In the genomic region with DNA sequence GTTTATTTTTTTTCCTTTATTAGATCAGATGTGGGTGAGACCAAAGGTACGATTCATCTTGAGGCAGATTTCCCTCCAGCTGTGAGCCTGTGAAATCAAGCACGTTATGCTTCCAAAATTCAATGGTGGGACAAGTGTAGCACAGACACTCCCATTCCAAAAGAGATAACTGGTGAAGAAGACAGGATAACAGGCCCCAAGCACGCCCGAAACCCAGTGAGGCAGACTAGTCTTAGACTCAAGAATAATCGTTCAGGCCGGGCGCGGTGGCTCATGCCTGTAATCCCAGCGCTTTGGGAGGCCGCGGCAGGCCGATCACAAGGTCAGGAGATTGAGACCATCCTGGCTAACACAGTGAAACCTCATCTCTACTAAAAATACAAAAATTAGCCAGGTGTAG, we compare ENCODE assay signal across 27 cellular contexts. TPM values are rescaled to one million over a fixed set of nuclear protein-coding genes. Genes with fewer than 3 reads are reported as not detected.
DNase-seq lines count a peak whose midpoint lies in the region; ATAC-seq and TF ChIP-seq lines count a peak whose summit lies in the region.
"Had no signal": no experiment of that assay in that cellular context is flagged by ENCODE, and none has a peak within 500 bp of the region (broad histone marks: within the 10 kb centered on the region; RNA-seq: fewer than 3 reads in every experiment).

No MANE protein-coding gene starts in this region.

- H3K27me3 ChIP-seq in right atrium auricular region = no peaks in the 10 kb centered on the region
- peaks cover 52% of the 10 kb centered on the region for H3K27me3 ChIP-seq in left ventricle myocardium inferior (ENCODE audit: low read depth)
- no peaks in the 10 kb centered on the region for H3K27me3 ChIP-seq in vagina
- H3K27me3 ChIP-seq in gastrocnemius medialis = peaks cover 3 to 11% (median 8%) of the 10 kb centered on the region in 3 donors
- H3K27me3 ChIP-seq in sigmoid colon = no peaks in the 10 kb centered on the region
- H3K27me3 ChIP-seq: BLaER1 treated with 17β-estradiol and CSF1 and Interleukin-3, amounts not matched to agents 10 nM and 100 nM; ovary; thyroid gland had no signal

- H3K4me3 ChIP-seq in right atrium auricular region (no peak overlapping the region), left ventricle myocardium inferior (no peak overlapping the region), vagina (no peak overlapping the region), gastrocnemius medialis (no peak overlapping the region), sigmoid colon (no peak overlapping the region)
- H3K4me3 ChIP-seq: BLaER1 treated with 17β-estradiol and CSF1 and Interleukin-3, amounts not matched to agents 10 nM and 100 nM; K562; ovary; thyroid gland had no signal

- H3K36me3 Mint-ChIP-seq in endothelial cell (ENCODE audit: low read depth, unreplicated experiment) = no peaks in the 10 kb centered on the region
- no peaks in the 10 kb centered on the region for H3K36me3 Mint-ChIP-seq in nephron (ENCODE audit: low read depth)
- H3K36me3 Mint-ChIP-seq: activated naive CD8-positive, alpha-beta T cell; WTC11 had no signal

- 89 to 94% methylated on average over 12 of the region's 12 CpGs for WGBS in sigmoid colon, 2 donors

- no peaks in the 10 kb centered on the region for H3K27me3 Mint-ChIP-seq in endothelial cell (ENCODE audit: unreplicated experiment)
- H3K27me3 Mint-ChIP-seq in nephron (ENCODE audit: low read depth) = no peaks in the 10 kb centered on the region
- H3K27me3 Mint-ChIP-seq: stimulated activated naive CD8-positive, alpha-beta T cell treated with anti-CD3 and anti-CD28 coated beads, Interleukin-15, amount 100 ng/mL, for 72 hours had no signal

- intact Hi-C loops in left ventricle myocardium inferior (cut with micrococcal nuclease) (no loop called here), vagina (cut with DNase I) (no loop called here), gastrocnemius medialis (cut with DNase I; ENCODE audit: low total_unique reads) (no loop called here), sigmoid colon (cut with DNase I) (no loop called here)

- ATAC-seq in gastrocnemius medialis = no peak
- ATAC-seq: effector memory CD8-positive, alpha-beta T cell; K562; stimulated activated naive CD8-positive, alpha-beta T cell treated with anti-CD3 and anti-CD28 coated beads, Interleukin-15, amount 100 ng/mL, for 72 hours; WTC11 had no signal

- H3K27ac ChIP-seq in right atrium auricular region (no peak overlapping the region), left ventricle myocardium inferior (replicated peaks) (no peak overlapping the region), vagina (no peak overlapping the region), gastrocnemius medialis (no peak overlapping the region), sigmoid colon (peak overlapping the region in 2 of 4 donors; percentile 48 to 63)
- H3K27ac ChIP-seq: BLaER1 treated with 17β-estradiol and CSF1 and Interleukin-3, amounts not matched to agents 10 nM and 100 nM; ovary; thyroid gland had no signal

- H3K9me3 Mint-ChIP-seq in endothelial cell (ENCODE audit: unreplicated experiment) = no peaks in the 10 kb centered on the region
- H3K9me3 Mint-ChIP-seq in nephron = no peaks in the 10 kb centered on the region
- H3K9me3 Mint-ChIP-seq: effector memory CD8-positive, alpha-beta T cell; stimulated activated naive CD8-positive, alpha-beta T cell treated with anti-CD3 and anti-CD28 coated beads, Interleukin-15, amount 100 ng/mL, for 72 hours; WTC11 had no signal

- no peaks in the 10 kb centered on the region for H3K4me1 ChIP-seq in right atrium auricular region
- no peaks in the 10 kb centered on the region for H3K4me1 ChIP-seq in left ventricle myocardium inferior
- peaks cover 12% of the 10 kb centered on the region for H3K4me1 ChIP-seq in vagina
- no peaks in the 10 kb centered on the region for H3K4me1 ChIP-seq in gastrocnemius medialis
- H3K4me1 ChIP-seq in sigmoid colon = peaks cover 0 to 36% (median 26%) of the 10 kb centered on the region in 4 donors
- H3K4me1 ChIP-seq: thyroid gland had no signal

- TF ChIP-seq CTCF in right atrium auricular region (IDR thresholded peaks at IDR 0.05) = no peak
- TF ChIP-seq CTCF in left ventricle myocardium inferior (IDR thresholded peaks at IDR 0.05; ENCODE audit: borderline replicate concordance) = no peak
- no peak for TF ChIP-seq CTCF in endothelial cell (IDR thresholded peaks at IDR 0.05; ENCODE audit: unreplicated experiment)
- no peak for TF ChIP-seq CTCF in nephron (IDR thresholded peaks at IDR 0.05; ENCODE audit: unreplicated experiment in 3 of 3)
- TF ChIP-seq CTCF in vagina (IDR thresholded peaks at IDR 0.05) = no peak
- TF ChIP-seq CTCF in gastrocnemius medialis (IDR thresholded peaks at IDR 0.05 in 4 of 5, conservative IDR thresholded peaks at IDR 0.05 in 1 of 5) = no peak
- TF ChIP-seq CTCF in sigmoid colon (IDR thresholded peaks at IDR 0.05) = no peak

- TF ChIP-seq POLR2A in vagina (IDR thresholded peaks at IDR 0.05) (no peak), gastrocnemius medialis (IDR thresholded peaks at IDR 0.05) (no peak), sigmoid colon (IDR thresholded peaks at IDR 0.05) (no peak)

- H3K36me3 ChIP-seq in right atrium auricular region = no peaks in the 10 kb centered on the region
- no peaks in the 10 kb centered on the region for H3K36me3 ChIP-seq in left ventricle myocardium inferior
- no peaks in the 10 kb centered on the region for H3K36me3 ChIP-seq in vagina
- no peaks in the 10 kb centered on the region for H3K36me3 ChIP-seq in gastrocnemius medialis
- H3K36me3 ChIP-seq in sigmoid colon = no peaks in the 10 kb centered on the region
- H3K36me3 ChIP-seq: BLaER1 treated with 17β-estradiol and CSF1 and Interleukin-3, amounts not matched to agents 10 nM and 100 nM; ovary; thyroid gland had no signal

- H3K4me3 Mint-ChIP-seq in endothelial cell (ENCODE audit: unreplicated experiment) (no peak overlapping the region), nephron (no peak overlapping the region)
- H3K4me3 Mint-ChIP-seq: activated naive CD8-positive, alpha-beta T cell; effector memory CD8-positive, alpha-beta T cell; stimulated activated naive CD8-positive, alpha-beta T cell treated with anti-CD3 and anti-CD28 coated beads, Interleukin-15, amount 100 ng/mL, for 72 hours; WTC11 had no signal

- DNase-seq in right atrium auricular region (ENCODE audit: low spot score) (peak; percentile 54), left ventricle myocardium inferior (no peak), endothelial cell (ENCODE audit: low spot score) (peak; percentile 1), vagina (ENCODE audit: extremely low spot score in 2 of 2) (peak; percentile 22 to 61), gastrocnemius medialis (no peak), cerebellar cortex (ENCODE audit: low spot score) (no peak), sigmoid colon (no peak)
- DNase-seq: activated CD4-positive, alpha-beta T cell treated with anti-CD3 and anti-CD28 coated beads, Interleukin-2, amount 50 U/mL, for 4 hours; DMS53; effector memory CD8-positive, alpha-beta T cell; erythroblast; NCI-H1105; NCI-H187 treated with DMSO at 0.1 percent for 48 hours; NCI-H2171 treated with DMSO at 0.1 percent for 48 hours; NCI-H510A; retina; stimulated activated CD4-positive, alpha-beta T cell treated with anti-CD3 and anti-CD28 coated beads, Interleukin-1b, Interleukin-23, amount 100 ng/mL, for 48 hours; stimulated activated naive CD8-positive, alpha-beta T cell treated with anti-CD3 and anti-CD28 coated beads, Interleukin-15, amount 100 ng/mL, for 72 hours; T-helper 1 cell; thyroid gland had no signal

- in situ Hi-C loops in gastrocnemius medialis (cut with MboI; ENCODE audit: low sequenced_read_pairs in 4 of 4) = no loop called here

- H3K9me3 ChIP-seq in right atrium auricular region (no peaks in the 10 kb centered on the region), left ventricle myocardium inferior (replicated peaks) (no peaks in the 10 kb centered on the region), vagina (no peaks in the 10 kb centered on the region), gastrocnemius medialis (no peaks in the 10 kb centered on the region), sigmoid colon (no peaks in the 10 kb centered on the region)
- H3K9me3 ChIP-seq: ovary, thyroid gland had no signal

- no peak overlapping the region for H3K27ac Mint-ChIP-seq in endothelial cell (ENCODE audit: unreplicated experiment)
- peak overlapping the region in 2 of 3 experiments; percentile 1 to 15 for H3K27ac Mint-ChIP-seq in nephron
- H3K27ac Mint-ChIP-seq: activated naive CD8-positive, alpha-beta T cell; effector memory CD8-positive, alpha-beta T cell; stimulated activated naive CD8-positive, alpha-beta T cell treated with anti-CD3 and anti-CD28 coated beads, Interleukin-15, amount 100 ng/mL, for 72 hours; WTC11 had no signal

- H3K4me1 Mint-ChIP-seq in endothelial cell (ENCODE audit: unreplicated experiment) = peaks cover 2% of the 10 kb centered on the region
- H3K4me1 Mint-ChIP-seq in nephron = peaks cover 31% of the 10 kb centered on the region
- H3K4me1 Mint-ChIP-seq: stimulated activated naive CD8-positive, alpha-beta T cell treated with anti-CD3 and anti-CD28 coated beads, Interleukin-15, amount 100 ng/mL, for 72 hours; WTC11 had no signal

- no peak for TF ChIP-seq EP300 in sigmoid colon (IDR thresholded peaks at IDR 0.05)

RNA-seq across cellular contexts. Expression of gene COL5A1, which starts 36.8 kb away (rescaled TPM):
- 10 to 100 TPM; 10.9 to 22.0 TPM for total RNA-seq in right atrium auricular region
- 13.9 TPM for total RNA-seq in left ventricle myocardium inferior
- total RNA-seq in endothelial cell (ENCODE audit: unreplicated experiment) = 24.3 TPM
- total RNA-seq in vagina = 36.6 TPM
- total RNA-seq in gastrocnemius medialis = 1 to 10 TPM; 1.6 to 2.8 (median 2.3) TPM
- 100 to 1,000 TPM in 1 of 4 donors, 10 to 100 TPM in 3; 24.2 to 168 (median 59.4) TPM for total RNA-seq in sigmoid colon
- polyA plus RNA-seq in sigmoid colon = 10 to 100 TPM in 1 of 3 donors, 1 to 10 TPM in 2; 4.2 to 13.2 (median 4.4) TPM
- polyA plus RNA-seq: neural cell had no signal

Comparison
In these comparisons a context has a peak if more than half of its experiments do, and no peak if none do; other contexts are left out.
1. DNase-seq: peak in right atrium auricular region (single experiment), endothelial cell (single experiment) and vagina (2 of 2); none in left ventricle myocardium inferior (single experiment), gastrocnemius medialis (0 of 2), cerebellar cortex (single experiment) and sigmoid colon (single experiment).